ENCODE assay signal across 3 cellular contexts in the genomic region with DNA sequence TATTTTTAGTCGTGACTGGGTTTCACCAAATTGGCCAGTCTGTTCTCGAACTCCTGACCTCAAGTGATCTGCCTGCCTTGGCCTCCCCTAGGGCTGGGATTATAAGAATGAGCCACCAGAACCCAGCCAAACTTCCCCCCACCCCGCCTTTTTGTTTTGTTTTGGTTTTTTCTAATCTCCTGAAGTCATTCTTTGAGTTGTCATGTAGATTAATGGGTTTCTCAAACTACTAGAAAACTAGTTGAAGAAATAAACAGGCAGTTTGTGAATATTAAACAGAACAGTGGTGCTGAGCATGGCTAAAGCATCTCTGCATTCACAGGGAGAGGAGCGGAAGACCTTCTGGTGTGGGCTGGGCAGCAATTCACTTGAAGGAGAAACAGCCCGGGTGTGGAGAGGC.
DNase-seq lines count a peak whose midpoint lies in the region; ATAC-seq, FAIRE-seq and TF ChIP-seq lines count a peak whose summit lies in the region.
"Not testable (repeated sequence)": the region's sequence is repeated elsewhere in the genome, so short reads cannot be mapped to it uniquely, and the experiment has no call there.

No MANE protein-coding gene starts in this region.

- not testable (repeated sequence) for BruUV-seq in K562 (replicated peaks; lab: Mats Ljungman, UMichigan)

- not testable (repeated sequence) for H3K36me3 Mint-ChIP-seq in GM23338 (ENCODE audit: low read depth); WTC11

- TF ChIP-seq POLR2A in K562 (conservative IDR thresholded peaks at IDR 0.05) = not testable (repeated sequence)

- H3K27me3 ChIP-seq in GM23338 (ENCODE audit: insufficient read depth) = not testable (repeated sequence)
- H3K27me3 ChIP-seq in K562 (ENCODE audit: control insufficient read depth in 2 of 2, insufficient read depth in 2 of 2, low read length in 2 of 2) = peaks cover 8 to 27% of the 10 kb centered on the region in 2 experiments; a peak in 4 of 5 replicates

- ATAC-seq in GM23338 (peak; percentile 36; the same call in 1 of the 3 replicates), WTC11 (peak; percentile 55; the same call in 1 of the 2 replicates), K562 (peak; percentile 36; the same call in 2 of the 3 replicates)

- H3K4me1 ChIP-seq in GM23338 (ENCODE audit: insufficient read depth); K562 (replicated peaks in 1 of 2; ENCODE audit: control insufficient read depth in 2 of 2, insufficient read depth in 2 of 2, low read length in 2 of 2): not testable (repeated sequence)

- not testable (repeated sequence) for H3K9ac ChIP-seq in K562 (ENCODE audit: insufficient read depth in 1 of 2, low read depth in 2 of 2, low read length in 2 of 2)

- not testable (repeated sequence) for H3K9me1 ChIP-seq in K562 (ENCODE audit: control insufficient read depth, insufficient read depth, low read length)

- TF ChIP-seq EP300 in K562 (IDR thresholded peaks at IDR 0.05; ENCODE audit: low read length) = not testable (repeated sequence)

- H3K36me3 ChIP-seq in GM23338 (ENCODE audit: insufficient read depth); K562 (ENCODE audit: control insufficient read depth, insufficient read depth, low read length): not testable (repeated sequence)

- not testable (repeated sequence) for DNase-seq in GM23338 (ENCODE audit: low spot score); WTC11 (ENCODE audit: low spot score); K562 (ENCODE audit: extremely low read depth in 1 of 4, low spot score in 3 of 4)

- not testable (repeated sequence) for H3K4me3 Mint-ChIP-seq in GM23338, WTC11

- not testable (repeated sequence) for H3K27me3 Mint-ChIP-seq in GM23338 (ENCODE audit: insufficient read depth, low read depth, poor library complexity); WTC11 (ENCODE audit: low read depth)

- TF ChIP-seq CTCF in GM23338 (conservative IDR thresholded peaks at IDR 0.05; ENCODE audit: low read depth in 2 of 2); WTC11 (IDR thresholded peaks at IDR 0.05); K562 (IDR thresholded peaks at IDR 0.05 in 2 of 3, conservative IDR thresholded peaks at IDR 0.05 in 1 of 3; ENCODE audit: insufficient read depth in 2 of 3, low read depth in 1 of 3, low read length in 3 of 3): not testable (repeated sequence)

- not testable (repeated sequence) for H3K4me3 ChIP-seq in GM23338, K562

- FAIRE-seq in K562 (lab: Jason Lieb, UNC) = not testable (repeated sequence)

- intact Hi-C loops in K562 (cut with micrococcal nuclease) = not testable (repeated sequence)

- H3K27ac Mint-ChIP-seq in GM23338, WTC11: not testable (repeated sequence)

- H4K20me1 ChIP-seq in GM23338 (replicated peaks; ENCODE audit: insufficient read depth); K562 (replicated peaks; ENCODE audit: control insufficient read depth, insufficient read depth, low read length): not testable (repeated sequence)

- not testable (repeated sequence) for H3K27ac ChIP-seq in GM23338 (ENCODE audit: low read depth); K562 (ENCODE audit: extremely low read depth, low read depth, low read length)

- CTCF ChIA-PET in WTC11 (lab: Charles Lee); K562 (lab: Yijun Ruan, JAX; ENCODE audit: low intra/inter-chr PET ratio): not testable (repeated sequence)

- not testable (repeated sequence) for H3K79me2 ChIP-seq in GM23338 (replicated peaks; ENCODE audit: insufficient read depth); K562 (ENCODE audit: control insufficient read depth, insufficient read depth, low read length)

- H3K9me2 ChIP-seq in GM23338 (ENCODE audit: insufficient read depth) = not testable (repeated sequence)

- not testable (repeated sequence) for H3K9me3 Mint-ChIP-seq in GM23338, WTC11

- POLR2A ChIA-PET in WTC11 (lab: Charles Lee); K562 (lab: Yijun Ruan, JAX): not testable (repeated sequence)

- TF ChIP-seq RAD21 in K562 (CRISPR knock-in tag; conservative IDR thresholded peaks at IDR 0.05 in 1 of 2, IDR thresholded peaks at IDR 0.05 in 1 of 2) = not testable (repeated sequence)

- H3K4me2 ChIP-seq in GM23338; K562 (ENCODE audit: insufficient read depth, low read length): not testable (repeated sequence)

- not testable (repeated sequence) for H3K9me3 ChIP-seq in K562 (replicated peaks; ENCODE audit: control insufficient read depth, insufficient read depth, low read depth, low read length)

- 1% methylated on average over 4 of the region's 5 CpGs for WGBS in K562 (ENCODE audit: insufficient coverage, low coverage, missing lambda C conversion rate)

- in situ Hi-C loops in K562 (cut with MboI) = not testable (repeated sequence)

- not testable (repeated sequence) for H3F3A ChIP-seq in GM23338 (replicated peaks; ENCODE audit: low read depth)

- H2AFZ ChIP-seq in GM23338; K562 (ENCODE audit: low read depth, low read length): not testable (repeated sequence)

- not testable (repeated sequence) for H3K4me1 Mint-ChIP-seq in GM23338, WTC11

TF ChIP-seq in K562, 482 proteins besides CTCF, POLR2A, EP300 and RAD21:
- TF ChIP-seq PBX2 (CRISPR knock-in tag; IDR thresholded peaks at IDR 0.05; ENCODE audit: low read depth) = not testable (repeated sequence)
- peak; percentile 54 for TF ChIP-seq PBX2 (tag; conservative IDR thresholded peaks at IDR 0.05; ENCODE audit: low read depth)
- TF ChIP-seq MEIS2 (IDR thresholded peaks at IDR 0.05; ENCODE audit: partially characterized antibody) = peak; percentile 62
